9 cellular contexts compared by ENCODE assay signal in the genomic region with DNA sequence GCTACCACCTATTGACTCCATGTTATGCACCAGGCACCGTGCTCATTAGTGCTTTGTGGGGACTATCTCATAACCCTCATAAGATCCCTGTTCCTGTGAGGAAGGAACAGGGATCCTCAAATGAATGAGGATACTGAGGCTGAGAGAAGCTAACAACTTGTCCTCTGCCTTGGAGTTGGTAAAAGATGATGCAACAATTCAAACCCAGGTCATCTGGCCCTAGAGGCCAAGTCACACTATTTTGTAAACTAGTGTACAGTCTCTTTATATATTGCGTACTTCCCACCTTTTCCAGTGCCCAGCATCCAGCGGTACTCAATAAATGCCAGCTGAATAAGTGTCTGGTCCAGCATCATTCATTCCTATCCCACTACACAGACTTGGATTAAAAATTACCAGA.
"Had no signal": no experiment of that assay in that cellular context is flagged by ENCODE, and none has a peak within 500 bp of the region (broad histone marks: within the 10 kb centered on the region; RNA-seq: fewer than 3 reads in every experiment).

No MANE protein-coding gene starts in this region.

- H3K36me3 Mint-ChIP-seq: IgD-negative memory B cell had no signal

- H3K27ac Mint-ChIP-seq: GM23338, H9, IgD-negative memory B cell had no signal

- H3K4me3 ChIP-seq: GM23338 had no signal

- FAIRE-seq: H1, H54 had no signal

- H3K9me3 Mint-ChIP-seq: GM23338, H9, IgD-negative memory B cell had no signal

- H3K27ac ChIP-seq: HL-60 had no signal

- H3K4me1 Mint-ChIP-seq: IgD-negative memory B cell had no signal

- H3K4me3 Mint-ChIP-seq: GM23338, H9, IgD-negative memory B cell had no signal

- ATAC-seq: GM23338 had no signal

- H3K4me2 ChIP-seq: GM23338 had no signal

- DNase-seq: H9, HCEC 1CT, Kasumi-1, KG1 had no signal
